17 cellular contexts compared by ENCODE assay signal in genomic region chr10:62234284-62234605, GRCh38. TPM values are rescaled to one million over a fixed set of nuclear protein-coding genes. Genes with fewer than 3 reads are reported as not detected.
A peak's percentile ranks its signal among the peaks of the same experiment; 100 is the strongest.
DNase-seq lines count a peak whose midpoint lies in the region; ATAC-seq and TF ChIP-seq lines count a peak whose summit lies in the region.
"Had no signal": no experiment of that assay in that cellular context is flagged by ENCODE, and none has a peak within 500 bp of the region (broad histone marks: within the 10 kb centered on the region; RNA-seq: fewer than 3 reads in every experiment).

No MANE protein-coding gene starts in this region.

- ATAC-seq in HG03432 (IDR thresholded peaks at IDR 0.05; ENCODE audit: unreplicated experiment) = no peak
- ATAC-seq in GM18861 (IDR thresholded peaks at IDR 0.05; ENCODE audit: unreplicated experiment) = no peak
- ATAC-seq: left cardiac atrium had no signal

- H3K9me3 ChIP-seq in AG04450 (ENCODE audit: control insufficient read depth, insufficient read depth, low read length) = no peaks in the 10 kb centered on the region
- no peaks in the 10 kb centered on the region for H3K9me3 ChIP-seq in Caco-2
- H3K9me3 ChIP-seq: testis had no signal

- H3K4me3 ChIP-seq in AG04450 (ENCODE audit: low read depth, low read length) (no peak overlapping the region), Caco-2 (ENCODE audit: low read depth, low read length) (no peak overlapping the region)
- H3K4me3 ChIP-seq: testis had no signal

- CTCF ChIA-PET in AG04450 (lab: Charles Lee) = interaction anchor here (0.6 to 3.0 kb wide), 3 partner anchors 11 to 224 kb away, joined by 3 to 15 read pairs (median 3); no protein-coding TSS in a partner anchor
- CTCF ChIA-PET in Caco-2 (lab: Charles Lee) = interaction anchor here (0.7 to 1.2 kb wide), 3 partner anchors 11 to 195 kb away, joined by 3 to 4 read pairs (median 3); no protein-coding TSS in a partner anchor
- CTCF ChIA-PET in activated CD4-positive, alpha-beta memory T cell treated with anti-CD3 and anti-CD28 coated beads for 36 hours (lab: Charles Lee) = interaction anchor here (2.2 kb wide), 1 partner anchor 11 kb away, joined by 10 read pairs; no protein-coding TSS in a partner anchor

- H3K27me3 Mint-ChIP-seq in Caco-2 (ENCODE audit: insufficient read depth, unreplicated experiment) (no peaks in the 10 kb centered on the region), mesothelial cell of epicardium (ENCODE audit: low read depth) (no peaks in the 10 kb centered on the region)
- H3K27me3 Mint-ChIP-seq in activated CD4-positive, alpha-beta memory T cell treated with anti-CD3 and anti-CD28 coated beads for 36 hours = no peaks in the 10 kb centered on the region
- H3K27me3 Mint-ChIP-seq: activated naive CD8-positive, alpha-beta T cell treated with anti-CD3 and anti-CD28 coated beads, Interleukin-2, amount 10 ng/mL, durations not matched to agents 7 days and 5 days had no signal

- DNase-seq in AG04450 (ENCODE audit: low read depth, low spot score) (no peak), Caco-2 (no peak), mesothelial cell of epicardium (ENCODE audit: low spot score in 2 of 2, unreplicated experiment in 2 of 2) (no peak), NCI-H2227 (lab: John Stamatoyannopoulos, UW; ENCODE audit: unreplicated experiment) (no peak)
- no peak for DNase-seq in activated CD4-positive, alpha-beta memory T cell treated with anti-CD3 and anti-CD28 coated beads for 36 hours
- DNase-seq: activated naive CD8-positive, alpha-beta T cell treated with anti-CD3 and anti-CD28 coated beads, Interleukin-2, amount 10 ng/mL, durations not matched to agents 7 days and 5 days; caudate nucleus; DMS79 treated with DMSO at 0.1 percent for 48 hours; endodermal cell; left cardiac atrium; NCI-H2029; NCI-H524; SIG-M5; stimulated activated CD4-positive, alpha-beta T cell treated with anti-CD3 and anti-CD28 coated beads, Interleukin-4, amount 100 ng/mL, for 1 hour; testis had no signal

- H3K4me1 ChIP-seq in Caco-2 = peaks cover 34% of the 10 kb centered on the region

- H3K36me3 ChIP-seq in Caco-2 (ENCODE audit: control insufficient read depth, insufficient read depth, low read length) = no peaks in the 10 kb centered on the region

- BruUV-seq in Caco-2 (replicated peaks; lab: Mats Ljungman, UMichigan) = no TSS peak

- H3K27me3 ChIP-seq in AG04450 (ENCODE audit: control insufficient read depth, insufficient read depth, low read length) (no peaks in the 10 kb centered on the region), Caco-2 (replicated peaks; ENCODE audit: control insufficient read depth, insufficient read depth, low read length) (no peaks in the 10 kb centered on the region)
- H3K27me3 ChIP-seq: testis had no signal

- H3K36me3 Mint-ChIP-seq in Caco-2 (ENCODE audit: insufficient read depth, unreplicated experiment) = peaks cover 17% of the 10 kb centered on the region
- H3K36me3 Mint-ChIP-seq in activated CD4-positive, alpha-beta memory T cell treated with anti-CD3 and anti-CD28 coated beads for 36 hours = peaks cover 2% of the 10 kb centered on the region
- H3K36me3 Mint-ChIP-seq in mesothelial cell of epicardium = no peaks in the 10 kb centered on the region

- H3K4me3 Mint-ChIP-seq in Caco-2 (ENCODE audit: unreplicated experiment) (no peak overlapping the region), mesothelial cell of epicardium (no peak overlapping the region)
- peak overlapping the region; percentile 54 for H3K4me3 Mint-ChIP-seq in activated CD4-positive, alpha-beta memory T cell treated with anti-CD3 and anti-CD28 coated beads for 36 hours
- H3K4me3 Mint-ChIP-seq: activated naive CD8-positive, alpha-beta T cell treated with anti-CD3 and anti-CD28 coated beads, Interleukin-2, amount 10 ng/mL, durations not matched to agents 7 days and 5 days; endodermal cell had no signal

- peak overlapping the region; percentile 63 for H3K27ac ChIP-seq in AG04450 (ENCODE audit: low read depth, low read length)
- H3K27ac ChIP-seq: testis had no signal

- H3K27ac Mint-ChIP-seq in Caco-2 (ENCODE audit: unreplicated experiment) (peak overlapping the region; percentile 71), mesothelial cell of epicardium (peak overlapping the region; percentile 81)
- peak overlapping the region; percentile 64 for H3K27ac Mint-ChIP-seq in activated CD4-positive, alpha-beta memory T cell treated with anti-CD3 and anti-CD28 coated beads for 36 hours
- H3K27ac Mint-ChIP-seq: activated naive CD8-positive, alpha-beta T cell treated with anti-CD3 and anti-CD28 coated beads, Interleukin-2, amount 10 ng/mL, durations not matched to agents 7 days and 5 days; endodermal cell had no signal

- intact Hi-C loops in Caco-2 (cut with micrococcal nuclease; ENCODE audit: unreplicated experiment) = no loop called here
- intact Hi-C loops in activated CD4-positive, alpha-beta memory T cell treated with anti-CD3 and anti-CD28 coated beads for 36 hours (cut with micrococcal nuclease) = no loop called here

- POLR2A ChIA-PET in AG04450 (lab: Yijun Ruan, JAX) = interaction anchor here (0.7 to 1.3 kb wide), 3 partner anchors 9 to 397 kb away, joined by 3 to 5 read pairs (median 3); no protein-coding TSS in a partner anchor
- POLR2A ChIA-PET in Caco-2 (lab: Charles Lee) = no interaction called here
- POLR2A ChIA-PET in activated CD4-positive, alpha-beta memory T cell treated with anti-CD3 and anti-CD28 coated beads for 36 hours (lab: Charles Lee) = interaction anchor here (0.9 to 1.1 kb wide), 2 partner anchors 9 to 185 kb away, joined by 3 to 4 read pairs; no protein-coding TSS in a partner anchor

- H3K9me3 Mint-ChIP-seq in Caco-2 (ENCODE audit: unreplicated experiment) (no peaks in the 10 kb centered on the region), mesothelial cell of epicardium (no peaks in the 10 kb centered on the region)
- H3K9me3 Mint-ChIP-seq in activated CD4-positive, alpha-beta memory T cell treated with anti-CD3 and anti-CD28 coated beads for 36 hours = no peaks in the 10 kb centered on the region
- H3K9me3 Mint-ChIP-seq: activated naive CD8-positive, alpha-beta T cell treated with anti-CD3 and anti-CD28 coated beads, Interleukin-2, amount 10 ng/mL, durations not matched to agents 7 days and 5 days; endodermal cell had no signal

- peaks cover 28% of the 10 kb centered on the region for H3K4me1 Mint-ChIP-seq in Caco-2 (ENCODE audit: low read depth, unreplicated experiment)
- peaks cover 35% of the 10 kb centered on the region for H3K4me1 Mint-ChIP-seq in activated CD4-positive, alpha-beta memory T cell treated with anti-CD3 and anti-CD28 coated beads for 36 hours (ENCODE audit: low read depth)
- H3K4me1 Mint-ChIP-seq in mesothelial cell of epicardium = peaks cover 34% of the 10 kb centered on the region
- H3K4me1 Mint-ChIP-seq: endodermal cell had no signal

- TF ChIP-seq CTCF in AG04450 (IDR thresholded peaks at IDR 0.05; ENCODE audit: low read depth, low read length) = no peak
- TF ChIP-seq CTCF in Caco-2 (IDR thresholded peaks at IDR 0.05; ENCODE audit: insufficient read depth in 1 of 2, low read depth in 1 of 2, low read length in 1 of 2, severe bottlenecking in 1 of 2, unreplicated experiment in 1 of 2) = no peak
- TF ChIP-seq CTCF in mesothelial cell of epicardium (IDR thresholded peaks at IDR 0.05; ENCODE audit: unreplicated experiment) = no peak

RNA-seq across cellular contexts. Expression of gene RTKN2, which starts 34.4 kb away (rescaled TPM):
- 1.0 and 1.4 TPM in 2 replicates for polyA plus RNA-seq in AG04450 (2011; rRNA removed)
- polyA minus RNA-seq in AG04450 (2011; rRNA and poly(A)+ RNA removed) = 1.1 and 1.4 TPM in 2 replicates
- total RNA-seq in Caco-2 (2022) (36.2 and 37.1 TPM in 2 replicates), mesothelial cell of epicardium (6.0 to 6.9 TPM (median 6.1 TPM) in 3 replicates)
- total RNA-seq in activated CD4-positive, alpha-beta memory T cell treated with anti-CD3 and anti-CD28 coated beads for 36 hours = 1 to 10 TPM; 5.1 to 5.9 TPM
